1 cellular context compared by ENCODE assay signal in the genomic region with DNA sequence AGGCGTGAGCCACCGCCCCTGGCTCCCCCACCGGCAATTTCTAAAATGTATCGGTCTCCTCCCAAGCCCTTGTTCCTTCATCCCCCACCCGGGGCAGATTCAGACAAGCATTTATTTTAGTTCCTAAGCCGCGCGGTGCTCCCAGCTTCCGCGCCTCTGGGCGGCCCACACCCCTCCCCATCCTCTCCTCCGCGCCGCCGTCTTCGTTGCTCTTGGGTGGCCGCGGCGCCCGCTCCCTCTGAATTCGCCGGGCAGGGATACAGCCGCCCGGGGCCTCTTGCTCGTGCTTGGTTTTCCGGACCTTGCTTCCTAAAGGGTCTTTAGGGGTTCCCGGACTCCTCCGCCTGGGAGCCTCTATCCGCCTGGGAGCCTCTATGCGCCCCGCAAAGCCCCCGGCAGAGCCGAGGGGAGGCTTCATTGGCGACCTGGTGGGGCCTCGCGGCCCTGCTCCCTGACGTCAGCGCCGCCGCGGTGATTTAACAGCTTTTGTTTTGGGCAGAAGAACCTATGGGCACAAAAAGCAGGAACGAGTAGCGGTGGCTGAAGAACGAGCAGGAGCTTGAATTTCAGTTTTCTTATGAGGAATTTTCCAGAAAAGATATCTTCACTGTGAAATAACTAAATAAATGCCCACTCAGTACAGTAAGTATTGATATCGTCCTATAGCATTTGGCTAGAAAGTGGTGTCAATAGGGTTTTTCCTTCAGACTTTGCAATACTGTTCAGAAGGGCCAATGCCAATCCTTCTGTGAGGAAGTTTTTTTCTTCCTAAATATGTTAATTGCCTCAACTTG.
A peak's percentile ranks its signal among the peaks of the same experiment; 100 is the strongest.
TF ChIP-seq lines count a peak whose summit lies in the region.

No MANE protein-coding gene starts in this region.

TF ChIP-seq in SK-N-SH, 30 proteins besides CTCF, POLR2A, EP300 and RAD21 (continued from another document):
- TF ChIP-seq, protein P1, sequence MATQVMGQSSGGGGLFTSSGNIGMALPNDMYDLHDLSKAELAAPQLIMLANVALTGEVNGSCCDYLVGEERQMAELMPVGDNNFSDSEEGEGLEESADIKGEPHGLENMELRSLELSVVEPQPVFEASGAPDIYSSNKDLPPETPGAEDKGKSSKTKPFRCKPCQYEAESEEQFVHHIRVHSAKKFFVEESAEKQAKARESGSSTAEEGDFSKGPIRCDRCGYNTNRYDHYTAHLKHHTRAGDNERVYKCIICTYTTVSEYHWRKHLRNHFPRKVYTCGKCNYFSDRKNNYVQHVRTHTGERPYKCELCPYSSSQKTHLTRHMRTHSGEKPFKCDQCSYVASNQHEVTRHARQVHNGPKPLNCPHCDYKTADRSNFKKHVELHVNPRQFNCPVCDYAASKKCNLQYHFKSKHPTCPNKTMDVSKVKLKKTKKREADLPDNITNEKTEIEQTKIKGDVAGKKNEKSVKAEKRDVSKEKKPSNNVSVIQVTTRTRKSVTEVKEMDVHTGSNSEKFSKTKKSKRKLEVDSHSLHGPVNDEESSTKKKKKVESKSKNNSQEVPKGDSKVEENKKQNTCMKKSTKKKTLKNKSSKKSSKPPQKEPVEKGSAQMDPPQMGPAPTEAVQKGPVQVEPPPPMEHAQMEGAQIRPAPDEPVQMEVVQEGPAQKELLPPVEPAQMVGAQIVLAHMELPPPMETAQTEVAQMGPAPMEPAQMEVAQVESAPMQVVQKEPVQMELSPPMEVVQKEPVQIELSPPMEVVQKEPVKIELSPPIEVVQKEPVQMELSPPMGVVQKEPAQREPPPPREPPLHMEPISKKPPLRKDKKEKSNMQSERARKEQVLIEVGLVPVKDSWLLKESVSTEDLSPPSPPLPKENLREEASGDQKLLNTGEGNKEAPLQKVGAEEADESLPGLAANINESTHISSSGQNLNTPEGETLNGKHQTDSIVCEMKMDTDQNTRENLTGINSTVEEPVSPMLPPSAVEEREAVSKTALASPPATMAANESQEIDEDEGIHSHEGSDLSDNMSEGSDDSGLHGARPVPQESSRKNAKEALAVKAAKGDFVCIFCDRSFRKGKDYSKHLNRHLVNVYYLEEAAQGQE (IDR thresholded peaks at IDR 0.05; ENCODE audit: low read depth, low read length): no peak
- TF ChIP-seq ELF1 (IDR thresholded peaks at IDR 0.05) (0 out of 2 replicates have a peak, but pooled peaks have one; percentile 27), MXI1 (IDR thresholded peaks at IDR 0.05; ENCODE audit: low read depth, low read length) (peak; percentile 48; the same call in 1 of the 2 replicates), TEAD4 (IDR thresholded peaks at IDR 0.05; ENCODE audit: borderline replicate concordance, insufficient read depth) (0 out of 2 replicates have a peak, but pooled peaks have one; percentile 25), FOSL2 (IDR thresholded peaks at IDR 0.05; ENCODE audit: borderline replicate concordance, low read depth) (no peak)
- TF ChIP-seq, protein P2, sequence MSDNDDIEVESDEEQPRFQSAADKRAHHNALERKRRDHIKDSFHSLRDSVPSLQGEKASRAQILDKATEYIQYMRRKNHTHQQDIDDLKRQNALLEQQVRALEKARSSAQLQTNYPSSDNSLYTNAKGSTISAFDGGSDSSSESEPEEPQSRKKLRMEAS (IDR thresholded peaks at IDR 0.05; ENCODE audit: low read depth): peak; percentile 7; the same call in 1 of the 2 replicates
